Comparison of ENCODE assay signal across 19 cellular contexts in genomic region chr16:11400076-11400475, GRCh38. TPM values are rescaled to one million over a fixed set of nuclear protein-coding genes. Genes with fewer than 3 reads are reported as not detected.
"Had no signal": no experiment of that assay in that cellular context is flagged by ENCODE, and none has a peak within 500 bp of the region (broad histone marks: within the 10 kb centered on the region; RNA-seq: fewer than 3 reads in every experiment).

No MANE protein-coding gene starts in this region.

- H3K27me3 ChIP-seq: ascending aorta, suprapubic skin, transverse colon had no signal

- H3K36me3 Mint-ChIP-seq: activated naive CD4-positive, alpha-beta T cell treated with anti-CD3 and anti-CD28 coated beads, Interleukin-2, amount 50 U/mL, for 24 hours; immature natural killer cell; T-cell had no signal

- H3K9me3 ChIP-seq: ascending aorta, heart left ventricle, lower lobe of right lung, suprapubic skin, transverse colon had no signal

- H3K9me3 Mint-ChIP-seq: activated CD4-positive, alpha-beta T cell treated with anti-CD3 and anti-CD28 coated beads, Interleukin-2, amount 10 ng/mL, durations not matched to agents 7 days and 5 days; activated naive CD4-positive, alpha-beta T cell treated with anti-CD3 and anti-CD28 coated beads, Interleukin-2, amount 50 U/mL, for 24 hours; activated T-cell treated with anti-CD3 and anti-CD28 coated beads, Interleukin-2, amount 50 U/mL, for 4 hours; immature natural killer cell; nephron; stimulated activated naive CD8-positive, alpha-beta T cell treated with anti-CD3 and anti-CD28 coated beads, Interleukin-15, Interleukin-2, amounts not matched to agents 100 ng/mL and 50 ng/mL, for 24 hours; T-cell had no signal

- H3K4me3 ChIP-seq: ascending aorta, heart left ventricle, lower lobe of right lung, suprapubic skin, transverse colon had no signal

- H3K27me3 Mint-ChIP-seq: activated CD4-positive, alpha-beta T cell treated with anti-CD3 and anti-CD28 coated beads, Interleukin-2, amount 10 ng/mL, durations not matched to agents 7 days and 5 days; activated naive CD4-positive, alpha-beta T cell treated with anti-CD3 and anti-CD28 coated beads, Interleukin-2, amount 50 U/mL, for 24 hours; stimulated activated naive CD8-positive, alpha-beta T cell treated with anti-CD3 and anti-CD28 coated beads, Interleukin-15, Interleukin-2, amounts not matched to agents 100 ng/mL and 50 ng/mL, for 24 hours; T-cell had no signal

- H3K27ac ChIP-seq: ascending aorta, heart left ventricle, lower lobe of right lung, suprapubic skin, transverse colon had no signal

- DNase-seq: activated CD4-positive, alpha-beta T cell treated with anti-CD3 and anti-CD28 coated beads, Interleukin-2, amount 10 ng/mL, durations not matched to agents 7 days and 5 days; activated CD8-positive, alpha-beta T cell treated with anti-CD3 and anti-CD28 coated beads, Interleukin-2, amount 10 ng/mL, durations not matched to agents 7 days and 5 days; activated effector memory CD4-positive, alpha-beta T cell treated with Interleukin-2 at 50 U/mL for 16 hours; activated T-cell treated with anti-CD3 and anti-CD28 coated beads, Interleukin-2, amount 50 U/mL, for 4 hours; cortex of kidney; immature natural killer cell; lower lobe of right lung; occipital lobe; T-cell; transverse colon had no signal

- H3K4me1 Mint-ChIP-seq: activated CD4-positive, alpha-beta T cell treated with anti-CD3 and anti-CD28 coated beads, Interleukin-2, amount 10 ng/mL, durations not matched to agents 7 days and 5 days; activated naive CD4-positive, alpha-beta T cell treated with anti-CD3 and anti-CD28 coated beads, Interleukin-2, amount 50 U/mL, for 24 hours; immature natural killer cell had no signal

- FAIRE-seq: endometrium, frontal cortex had no signal

- H3K4me3 Mint-ChIP-seq: activated CD4-positive, alpha-beta T cell treated with anti-CD3 and anti-CD28 coated beads, Interleukin-2, amount 10 ng/mL, durations not matched to agents 7 days and 5 days; activated CD8-positive, alpha-beta T cell treated with anti-CD3 and anti-CD28 coated beads, Interleukin-2, amount 10 ng/mL, durations not matched to agents 7 days and 5 days; activated naive CD4-positive, alpha-beta T cell treated with anti-CD3 and anti-CD28 coated beads, Interleukin-2, amount 50 U/mL, for 24 hours; activated T-cell treated with anti-CD3 and anti-CD28 coated beads, Interleukin-2, amount 50 U/mL, for 4 hours; immature natural killer cell; nephron; stimulated activated naive CD8-positive, alpha-beta T cell treated with anti-CD3 and anti-CD28 coated beads, Interleukin-15, Interleukin-2, amounts not matched to agents 100 ng/mL and 50 ng/mL, for 24 hours; T-cell had no signal

- H3K4me1 ChIP-seq: lower lobe of right lung, suprapubic skin, transverse colon had no signal

- H3K27ac Mint-ChIP-seq: activated CD4-positive, alpha-beta T cell treated with anti-CD3 and anti-CD28 coated beads, Interleukin-2, amount 10 ng/mL, durations not matched to agents 7 days and 5 days; activated CD8-positive, alpha-beta T cell treated with anti-CD3 and anti-CD28 coated beads, Interleukin-2, amount 10 ng/mL, durations not matched to agents 7 days and 5 days; activated naive CD4-positive, alpha-beta T cell treated with anti-CD3 and anti-CD28 coated beads, Interleukin-2, amount 50 U/mL, for 24 hours; immature natural killer cell; progenitor cell of endocrine pancreas; stimulated activated naive CD8-positive, alpha-beta T cell treated with anti-CD3 and anti-CD28 coated beads, Interleukin-15, Interleukin-2, amounts not matched to agents 100 ng/mL and 50 ng/mL, for 24 hours; T-cell had no signal

- ATAC-seq: activated CD8-positive, alpha-beta T cell treated with anti-CD3 and anti-CD28 coated beads, Interleukin-2, amount 10 ng/mL, durations not matched to agents 7 days and 5 days; activated T-cell treated with anti-CD3 and anti-CD28 coated beads, Interleukin-2, amount 50 U/mL, for 4 hours; heart left ventricle; lower lobe of right lung; T-cell had no signal

- H3K36me3 ChIP-seq: ascending aorta, heart left ventricle, lower lobe of right lung, suprapubic skin, transverse colon had no signal

RNA-seq across cellular contexts. Expression of gene RMI2, which starts 54.8 kb away (rescaled TPM):
- total RNA-seq: ascending aorta had no signal
